10 cellular contexts compared by ENCODE assay signal in the genomic region with DNA sequence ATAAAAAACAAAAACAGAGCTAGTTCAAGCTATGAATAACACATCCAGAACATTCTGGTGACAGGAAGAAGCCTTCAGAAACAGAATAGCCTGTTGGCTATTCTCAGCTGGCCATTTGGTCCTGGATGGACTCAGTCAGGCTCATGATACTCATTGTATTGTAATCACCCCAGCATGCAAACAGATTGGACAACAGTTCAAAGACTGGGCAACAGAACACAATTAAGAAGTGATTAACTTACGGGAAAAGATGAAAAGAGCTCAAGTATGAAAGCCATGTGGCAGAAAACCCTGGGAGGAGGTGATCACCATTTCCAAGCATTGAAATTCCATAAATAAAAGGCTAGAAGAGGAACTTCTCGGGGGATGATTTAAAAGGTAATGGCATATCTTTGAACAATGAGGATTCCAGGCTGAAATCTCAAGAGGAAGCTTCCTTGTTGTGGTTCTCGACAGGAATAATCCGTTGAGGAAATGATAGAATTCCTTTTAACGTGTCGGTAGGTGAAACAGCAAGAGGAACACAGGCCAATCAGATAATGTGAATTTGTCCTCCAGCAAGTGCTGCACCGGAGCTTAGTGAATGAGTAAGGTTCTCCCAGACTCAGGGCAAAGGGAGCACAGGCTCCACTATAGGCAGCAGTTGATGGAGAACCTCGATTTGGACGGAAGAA.
DNase-seq lines count a peak whose midpoint lies in the region; ATAC-seq and TF ChIP-seq lines count a peak whose summit lies in the region.
"Had no signal": no experiment of that assay in that cellular context is flagged by ENCODE, and none has a peak within 500 bp of the region (broad histone marks: within the 10 kb centered on the region; RNA-seq: fewer than 3 reads in every experiment).

No MANE protein-coding gene starts in this region.

- H3K4me2 ChIP-seq in IMR-90 (ENCODE audit: low read depth, low read length): no peak overlapping the region
- H3K4me2 ChIP-seq in neural progenitor cell: peak overlapping the region; percentile 69

- H3K27ac ChIP-seq in CD4-positive, alpha-beta T cell (ENCODE audit: low read depth, low read length): no peak overlapping the region
- H3K27ac ChIP-seq in IMR-90 (ENCODE audit: insufficient read depth, low read length) (no peak overlapping the region), neural progenitor cell (peak overlapping the region; percentile 83)

- CTCF ChIA-PET in CD4-positive, alpha-beta T cell (lab: Charles Lee): no interaction called here
- CTCF ChIA-PET in IMR-90 (lab: Yijun Ruan, JAX): interaction anchor here (0.7 to 1.3 kb wide), 2 partner anchors 18 to 134 kb away, joined by 3 to 4 read pairs; no protein-coding TSS in a partner anchor

- H4K20me1 ChIP-seq in IMR-90 (ENCODE audit: insufficient read depth, low read length) (no peaks in the 10 kb centered on the region), neural progenitor cell (ENCODE audit: low read depth) (no peaks in the 10 kb centered on the region)

- H3F3A ChIP-seq in neural progenitor cell (ENCODE audit: low read depth): peaks cover 36% of the 10 kb centered on the region

- no peaks in the 10 kb centered on the region for H3K27me3 Mint-ChIP-seq in CD4-positive, alpha-beta T cell
- peaks cover 3% of the 10 kb centered on the region for H3K27me3 Mint-ChIP-seq in neural progenitor cell (ENCODE audit: insufficient read depth, low read depth)

- H2AK5ac ChIP-seq in IMR-90 (ENCODE audit: low read depth, low read length): peak overlapping the region; percentile 92

- H3K4me1 ChIP-seq in IMR-90 (ENCODE audit: control insufficient read depth, insufficient read depth, low read length) (peaks cover 12% of the 10 kb centered on the region), neural progenitor cell (peaks cover 45% of the 10 kb centered on the region)

- 96% methylated on average over 4 of the region's 9 CpGs; no CpG with 5 or more reads in 1 of the 2 experiments for WGBS in IMR-90 (ENCODE audit: extremely low coverage in 2 of 2, insufficient read length in 1 of 2), 2 experiments

- H3K23ac ChIP-seq in IMR-90 (ENCODE audit: low read depth, low read length): no peak overlapping the region; the same call in 1 of the 2 replicates

- no peak overlapping the region for H2AK9ac ChIP-seq in IMR-90 (replicated peaks; ENCODE audit: low read depth, low read length, poor library complexity)

- H2BK5ac ChIP-seq in IMR-90 (ENCODE audit: low read depth, low read length, poor library complexity, severe bottlenecking): no peak overlapping the region

- H3K9me3 ChIP-seq in CD4-positive, alpha-beta T cell (ENCODE audit: control insufficient read depth, low read length): no peaks in the 10 kb centered on the region
- H3K9me3 ChIP-seq in IMR-90 (ENCODE audit: control insufficient read depth, insufficient read depth, low read length): no peaks in the 10 kb centered on the region
- no peaks in the 10 kb centered on the region for H3K9me3 ChIP-seq in neural progenitor cell (ENCODE audit: low read depth)

- peak overlapping the region; percentile 85 for H2BK20ac ChIP-seq in IMR-90 (ENCODE audit: low read depth, low read length)

- no peak overlapping the region for H3K56ac ChIP-seq in IMR-90 (ENCODE audit: extremely low read depth, insufficient read depth, low read length)

- no peak for ATAC-seq in CD4-positive, alpha-beta T cell (ENCODE audit: poor library complexity)
- ATAC-seq in IMR-90 (ENCODE audit: low read depth) (no peak), GM19035 (IDR thresholded peaks at IDR 0.05; ENCODE audit: unreplicated experiment) (no peak), HG03342 (IDR thresholded peaks at IDR 0.05; ENCODE audit: unreplicated experiment) (no peak)

- intact Hi-C loops in CD4-positive, alpha-beta T cell (cut with DNase I, micrococcal nuclease): loop anchor here in 1 of 2 experiments (10.0 kb wide), 1 partner anchor 53 kb away; no protein-coding TSS in a partner anchor
- intact Hi-C loops in IMR-90 (cut with micrococcal nuclease): no loop called here

- no peak overlapping the region for H3K4me3 ChIP-seq in IMR-90 (ENCODE audit: insufficient read depth, low read depth, low read length)
- no peak overlapping the region for H3K4me3 ChIP-seq in neural progenitor cell

- peak overlapping the region; percentile 91 for H3K4ac ChIP-seq in IMR-90 (ENCODE audit: low read depth, low read length)

- TF ChIP-seq CTCF in CD4-positive, alpha-beta T cell (IDR thresholded peaks at IDR 0.05): no peak
- TF ChIP-seq CTCF in IMR-90 (conservative IDR thresholded peaks at IDR 0.05; ENCODE audit: low read depth, low read length) (no peak), neural progenitor cell (IDR thresholded peaks at IDR 0.05) (no peak)

- H3K18ac ChIP-seq in IMR-90 (ENCODE audit: low read depth, low read length): peak overlapping the region; percentile 11; the same call in 1 of the 2 replicates

- H3K79me2 ChIP-seq in neural progenitor cell (ENCODE audit: low read depth): no peaks in the 10 kb centered on the region

- H3K9ac ChIP-seq in IMR-90 (ENCODE audit: low read depth, low read length) (no peak overlapping the region), neural progenitor cell (no peak overlapping the region)

- no TSS peak for BruUV-seq in IMR-90 (replicated peaks; lab: Mats Ljungman, UMichigan)

- H3K27ac Mint-ChIP-seq in CD4-positive, alpha-beta T cell: peak overlapping the region; percentile 18
- peak overlapping the region; percentile 23 for H3K27ac Mint-ChIP-seq in neural progenitor cell

- H3K4me3 Mint-ChIP-seq in CD4-positive, alpha-beta T cell: no peak overlapping the region
- no peak overlapping the region for H3K4me3 Mint-ChIP-seq in neural progenitor cell

- DNase-seq in CD4-positive, alpha-beta T cell: no peak
- DNase-seq in IMR-90: no peak
- peak; percentile 41 for DNase-seq in cerebellar cortex (ENCODE audit: low spot score)
- peak; percentile 62 for DNase-seq in neural progenitor cell (ENCODE audit: low spot score)
- DNase-seq in epidermal melanocyte (ENCODE audit: insufficient read length, low spot score): no peak
- DNase-seq in SW 1271 (lab: John Stamatoyannopoulos, UW): no peak
- DNase-seq: COR-L47, NCI-H69 had no signal

- no peak overlapping the region for H2AFZ ChIP-seq in IMR-90 (replicated peaks; ENCODE audit: low read length, poor library complexity)
- H2AFZ ChIP-seq in neural progenitor cell (replicated peaks): no peak overlapping the region

- H4K91ac ChIP-seq in IMR-90 (ENCODE audit: insufficient read depth, low read depth, low read length): peak overlapping the region; percentile 27

- TF ChIP-seq RAD21 in IMR-90 (IDR thresholded peaks at IDR 0.05; ENCODE audit: low read length): no peak

- no peaks in the 10 kb centered on the region for H3K36me3 ChIP-seq in IMR-90 (ENCODE audit: control insufficient read depth, insufficient read depth, low read length)
- no peaks in the 10 kb centered on the region for H3K36me3 ChIP-seq in neural progenitor cell

- H2BK120ac ChIP-seq in IMR-90 (ENCODE audit: low read depth, low read length): peak overlapping the region; percentile 68; the same call in 1 of the 2 replicates

- H3K14ac ChIP-seq in IMR-90 (replicated peaks; ENCODE audit: low read depth, low read length): no peak overlapping the region; the same call in 1 of the 2 replicates

- peak overlapping the region in 1 of 2 experiments; percentile 35; a peak in 1 of 4 replicates for H4K8ac ChIP-seq in IMR-90 (ENCODE audit: low read depth in 2 of 2, low read length in 2 of 2)

- no peaks in the 10 kb centered on the region for H3K9me3 Mint-ChIP-seq in CD4-positive, alpha-beta T cell
- H3K9me3 Mint-ChIP-seq in neural progenitor cell: no peaks in the 10 kb centered on the region

- no peaks in the 10 kb centered on the region for H3K27me3 ChIP-seq in CD4-positive, alpha-beta T cell (ENCODE audit: control insufficient read depth, insufficient read depth, low read length)
- H3K27me3 ChIP-seq in IMR-90 (ENCODE audit: control insufficient read depth, insufficient read depth, low read length): no peaks in the 10 kb centered on the region
- no peaks in the 10 kb centered on the region for H3K27me3 ChIP-seq in neural progenitor cell

- H3K79me1 ChIP-seq in IMR-90 (ENCODE audit: low read depth in 1 of 2, low read length in 2 of 2): no peaks in the 10 kb centered on the region; a peak in 1 of 4 replicates

- no peak for TF ChIP-seq POLR2A in IMR-90 (IDR thresholded peaks at IDR 0.05; ENCODE audit: low read depth, low read length)

- peaks cover 13% of the 10 kb centered on the region for H3K9me1 ChIP-seq in IMR-90 (ENCODE audit: insufficient read depth, low read length)

- no peak overlapping the region for H4K5ac ChIP-seq in IMR-90 (ENCODE audit: low read depth, low read length)

- H2BK15ac ChIP-seq in IMR-90 (ENCODE audit: low read depth, low read length): peak overlapping the region; percentile 87; the same call in 2 of the 3 replicates

- H3K4me1 Mint-ChIP-seq in CD4-positive, alpha-beta T cell (ENCODE audit: low read depth): peaks cover 42% of the 10 kb centered on the region
- H3K4me1 Mint-ChIP-seq in neural progenitor cell: peaks cover 44% of the 10 kb centered on the region

- in situ Hi-C loops in IMR-90 (cut with MboI; ENCODE audit: low sequenced_read_pairs): no loop called here

- H3K36me3 Mint-ChIP-seq in CD4-positive, alpha-beta T cell (ENCODE audit: low read depth): no peaks in the 10 kb centered on the region
- H3K36me3 Mint-ChIP-seq in neural progenitor cell: no peaks in the 10 kb centered on the region

- POLR2A ChIA-PET in CD4-positive, alpha-beta T cell (lab: Charles Lee): interaction anchor here (0.8 to 4.9 kb wide), 3 partner anchors 17 to 492 kb away, joined by 4 to 39 read pairs (median 4); no protein-coding TSS in a partner anchor
- POLR2A ChIA-PET in IMR-90 (lab: Charles Lee; ENCODE audit: unreplicated experiment): no interaction called here

- dilution Hi-C loops in IMR-90 (cut with HindIII; ENCODE audit: low sequenced_read_pairs, unreplicated experiment): no loop called here

TF ChIP-seq in IMR-90, 13 proteins besides CTCF, POLR2A, EP300 and RAD21 (continues in another document):
- TF ChIP-seq RFX5 (IDR thresholded peaks at IDR 0.05; ENCODE audit: low read depth, low read length) (no peak), FOS (IDR thresholded peaks at IDR 0.05; ENCODE audit: low read depth, low read length) (no peak), RCOR1 (IDR thresholded peaks at IDR 0.05; ENCODE audit: insufficient replicate concordance, low read length) (no peak), CHD1 (IDR thresholded peaks at IDR 0.05; ENCODE audit: low read depth, low read length) (no peak), MXI1 (IDR thresholded peaks at IDR 0.05; ENCODE audit: borderline replicate concordance, low read depth, low read length) (no peak), CEBPB (IDR thresholded peaks at IDR 0.05; ENCODE audit: low read depth, low read length) (no peak), MAFK (IDR thresholded peaks at IDR 0.05; ENCODE audit: low read depth, low read length) (no peak), NFE2L2 (IDR thresholded peaks at IDR 0.05; ENCODE audit: low read depth, low read length) (no peak), SMC3 (IDR thresholded peaks at IDR 0.05; ENCODE audit: low read depth, low read length) (no peak)

Comparison
In these comparisons a context has a peak if more than half of its experiments do, and no peak if none do; other contexts are left out.
1. DNase-seq: peak in cerebellar cortex (single experiment) and neural progenitor cell (single experiment); none in CD4-positive, alpha-beta T cell (0 of 10), IMR-90 (single experiment), epidermal melanocyte (single experiment) and SW 1271 (0 of 2).